Comparison of ENCODE assay signal across 13 cellular contexts in the genomic region with DNA sequence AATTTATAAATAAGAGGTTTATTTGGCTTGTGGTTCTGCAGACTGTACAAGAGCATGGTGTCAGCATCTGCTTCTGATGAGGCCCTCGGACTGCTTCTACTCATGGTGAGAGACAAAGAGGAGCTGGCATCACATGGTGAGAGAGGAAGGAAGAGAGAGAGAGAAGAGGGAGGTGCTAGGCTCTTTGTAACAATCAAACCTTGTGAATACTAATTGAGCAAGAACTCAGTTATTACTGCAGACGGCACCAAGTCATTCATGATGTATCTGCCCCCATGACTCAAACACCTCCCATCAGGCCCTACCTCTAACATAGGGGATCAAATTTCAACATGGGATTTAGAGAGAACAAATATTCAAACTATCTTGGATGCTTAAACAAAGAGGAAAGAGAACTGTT. TPM values are rescaled to one million over a fixed set of nuclear protein-coding genes. Genes with fewer than 3 reads are reported as not detected.
A peak's percentile ranks its signal among the peaks of the same experiment; 100 is the strongest.
DNase-seq lines count a peak whose midpoint lies in the region; ATAC-seq, FAIRE-seq and TF ChIP-seq lines count a peak whose summit lies in the region.
"Had no signal": no experiment of that assay in that cellular context is flagged by ENCODE, and none has a peak within 500 bp of the region (broad histone marks: within the 10 kb centered on the region; RNA-seq: fewer than 3 reads in every experiment).

No MANE protein-coding gene starts in this region.

- WGBS in spleen, 5 donors, result 18 to 45% (median 22%) methylated on average over 2 of the region's 2 CpGs

- DNase-seq in activated CD4-positive, CD25-positive, alpha-beta regulatory T cell (lab: John Stamatoyannopoulos, UW), result no peak
- DNase-seq in NOMO-1 treated with DMSO at 0.1 percent for 48 hours (lab: John Stamatoyannopoulos, UW; ENCODE audit: unreplicated experiment) (peak; percentile 42), bronchial epithelial cell (ENCODE audit: low read depth) (peak; percentile 72), spleen (no peak), dedifferentiated amniotic fluid mesenchymal stem cell (ENCODE audit: extremely low spot score) (no peak)
- DNase-seq: left ventricle myocardium inferior; stimulated activated naive CD4-positive, alpha-beta T cell treated with Interleukin-2 at 50 U/mL for 16 hours had no signal

- FAIRE-seq in bronchial epithelial cell (lab: Jason Lieb, UNC), result no peak

- TF ChIP-seq CTCF in bronchial epithelial cell (IDR thresholded peaks at IDR 0.05; ENCODE audit: insufficient read depth, low read length, severe bottlenecking) (no peak), spleen (IDR thresholded peaks at IDR 0.05 in 8 of 11, conservative IDR thresholded peaks at IDR 0.05 in 3 of 11) (no peak)

- peak overlapping the region in 6 of 8 donors; percentile 14 to 82 (median 56) for H3K27ac ChIP-seq in spleen
- H3K27ac ChIP-seq: left ventricle myocardium inferior had no signal

- H3K36me3 ChIP-seq in bronchial epithelial cell (ENCODE audit: control insufficient read depth, insufficient read depth, low read length) (no peaks in the 10 kb centered on the region), spleen (no peaks in the 10 kb centered on the region)
- H3K36me3 ChIP-seq: left ventricle myocardium inferior had no signal

- peaks cover 4 to 87% (median 44%) of the 10 kb centered on the region in 6 donors for H3K4me1 ChIP-seq in spleen
- H3K4me1 ChIP-seq: left ventricle myocardium inferior had no signal

- H3K27me3 ChIP-seq in bronchial epithelial cell (ENCODE audit: control insufficient read depth, insufficient read depth, low read length), result no peaks in the 10 kb centered on the region
- H3K27me3 ChIP-seq in spleen (replicated peaks in 1 of 7), result no peaks in the 10 kb centered on the region

- no peak for TF ChIP-seq POLR2A in spleen (IDR thresholded peaks at IDR 0.05)

- peak; percentile 36 to 42 for ATAC-seq in activated CD4-positive, CD25-positive, alpha-beta regulatory T cell treated with anti-CD3 and anti-CD28 coated beads, Interleukin-2, amount 50 U/mL, for 24 hours
- ATAC-seq in HG03045 (IDR thresholded peaks at IDR 0.05; ENCODE audit: unreplicated experiment) (no peak), HG03571 (IDR thresholded peaks at IDR 0.05; ENCODE audit: unreplicated experiment) (no peak)

- no peaks in the 10 kb centered on the region for H3K9me3 ChIP-seq in spleen
- H3K9me3 ChIP-seq: left ventricle myocardium inferior had no signal

- no peak overlapping the region for H3K4me3 ChIP-seq in bronchial epithelial cell (ENCODE audit: low read depth, low read length)
- no peak overlapping the region for H3K4me3 ChIP-seq in spleen
- H3K4me3 ChIP-seq: left ventricle myocardium inferior had no signal

- intact Hi-C loops in spleen (cut with DNase I; ENCODE audit: low total_unique reads), result no loop called here

RNA-seq across cellular contexts. Expression of a gene that starts 6.3 kb away (rescaled TPM):
- total RNA-seq in bronchial epithelial cell (not detected in 2 replicates), spleen (10 to 100 TPM in 3 of 7 donors, 1 to 10 TPM in 4; 5.1 to 13.2 (median 8.9) TPM)
- polyA plus RNA-seq in spleen, result 10 to 100 TPM in 1 of 3 donors, 1 to 10 TPM in 2; 5.2 to 13.6 (median 9.0) TPM
- total RNA-seq: A172, cerebellum, left ventricle myocardium inferior, osteocyte had no signal

RNA-seq across cellular contexts. Expression of a gene that starts 44.1 kb away (rescaled TPM):
- total RNA-seq in bronchial epithelial cell, result not detected in 2 replicates
- total RNA-seq in spleen, result 10 to 100 TPM; 15.0 to 89.5 (median 50.9) TPM
- 10 to 100 TPM in 1 of 3 donors, 1 to 10 TPM in 2; 1.4 to 18.8 (median 5.5) TPM for polyA plus RNA-seq in spleen

Comparison
In these comparisons a context has a peak if more than half of its experiments do, and no peak if none do; other contexts are left out.
1. ATAC-seq: peak in activated CD4-positive, CD25-positive, alpha-beta regulatory T cell treated with anti-CD3 and anti-CD28 coated beads, Interleukin-2, amount 50 U/mL, for 24 hours (2 of 2); none in HG03045 (single experiment) and HG03571 (single experiment).
2. DNase-seq: peak in NOMO-1 treated with DMSO at 0.1 percent for 48 hours (single experiment) and bronchial epithelial cell (single experiment); none in activated CD4-positive, CD25-positive, alpha-beta regulatory T cell (0 of 4), spleen (single experiment) and dedifferentiated amniotic fluid mesenchymal stem cell (single experiment).
3. RNA of a gene that starts 44.1 kb away (total RNA-seq): 15.0 to 89.5 TPM in spleen; not detected in bronchial epithelial cell; every median in the first group is over 10 times any median in the second.